ENCODE assay signal across 8 cellular contexts in genomic region chr2:71049704-71050360, GRCh38.
A peak's percentile ranks its signal among the peaks of the same experiment; 100 is the strongest.
DNase-seq lines count a peak whose midpoint lies in the region; TF ChIP-seq lines count a peak whose summit lies in the region.
"Not testable (repeated sequence)": the region's sequence is repeated elsewhere in the genome, so short reads cannot be mapped to it uniquely, and the experiment has no call there.

No MANE protein-coding gene starts in this region.

- POLR2A ChIA-PET in HEK293 (lab: Yijun Ruan, JAX) = not testable (repeated sequence)

- H3K9me3 ChIP-seq in HEK293 (ENCODE audit: control insufficient read depth, insufficient read depth, low read depth, low read length) = not testable (repeated sequence)

- H3K4me3 ChIP-seq in HEK293 (ENCODE audit: low read depth, low read length) = not testable (repeated sequence)

- not testable (repeated sequence) for DNase-seq in GM10266 (ENCODE audit: extremely low spot score)
- DNase-seq in RPMI8226 = peak; percentile 33
- DNase-seq in activated CD8-positive, alpha-beta memory T cell treated with anti-CD3 and anti-CD28 coated beads for 24 hours = peak; percentile 68
- DNase-seq in activated naive CD4-positive, alpha-beta T cell treated with anti-CD3 and anti-CD28 coated beads, Interleukin-2, amount 50 U/mL, for 16 hours = peak; percentile 77
- DNase-seq in left kidney (ENCODE audit: low read depth, low spot score) = peak; percentile 26
- peak; percentile 68 for DNase-seq in stimulated activated CD4-positive, alpha-beta T cell treated with anti-CD3 and anti-CD28 coated beads, Interleukin-4, amount 100 ng/mL, for 1 hour
- DNase-seq in stimulated activated naive CD4-positive, alpha-beta T cell treated with Interleukin-2 at 50 U/mL for 16 hours (lab: John Stamatoyannopoulos, UW) = peak; percentile 57

- CTCF ChIA-PET in HEK293 (lab: Yijun Ruan, JAX) = not testable (repeated sequence)

- TF ChIP-seq CTCF in GM10266 (IDR thresholded peaks at IDR 0.05; ENCODE audit: control insufficient read depth, insufficient read depth, low read depth, missing control alignments) = peak; percentile 47
- TF ChIP-seq CTCF in HEK293 (tag by site-specific recombination; IDR thresholded peaks at IDR 0.05) = not testable (repeated sequence)

- H3K27ac ChIP-seq in HEK293 (ENCODE audit: extremely low read depth, low read depth, low read length) = not testable (repeated sequence)

- H3K36me3 ChIP-seq in HEK293 (ENCODE audit: control insufficient read depth in 2 of 2, insufficient read depth in 1 of 2, low read length in 2 of 2) = not testable (repeated sequence)

- not testable (repeated sequence) for H3K4me1 ChIP-seq in HEK293 (ENCODE audit: control insufficient read depth, insufficient read depth, low read length)

TF ChIP-seq in HEK293, 187 proteins besides CTCF, POLR2A, EP300 and RAD21:
- peak; percentile 10; the same call in 1 of the 2 replicates for TF ChIP-seq ZNF654 (tag by site-specific recombination; IDR thresholded peaks at IDR 0.05; ENCODE audit: low read depth)
TF ChIP-seq in HEK293: peak in this region for 1; not testable (repeated sequence) for 186.
